ENCODE assay signal across 25 cellular contexts in the genomic region with DNA sequence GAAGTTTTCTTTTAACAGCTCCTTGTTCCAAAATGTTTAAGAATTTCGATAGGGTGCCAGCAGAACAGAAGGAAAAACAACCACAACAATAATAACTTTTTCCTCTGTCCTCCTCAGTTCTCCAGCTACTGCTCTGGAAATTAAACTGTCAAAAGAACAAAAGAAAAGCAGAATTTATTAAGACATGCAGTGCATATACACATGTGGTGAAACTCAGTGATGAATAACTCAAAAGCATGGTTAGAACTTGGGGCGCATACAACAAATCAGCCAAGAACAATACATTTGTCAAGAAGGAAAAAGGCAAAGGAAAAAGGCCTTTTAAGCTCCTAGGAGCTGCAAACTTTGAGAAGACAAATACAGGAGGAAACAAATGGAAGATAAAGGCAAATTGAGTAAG.
A peak's percentile ranks its signal among the peaks of the same experiment; 100 is the strongest.
DNase-seq lines count a peak whose midpoint lies in the region; ATAC-seq and TF ChIP-seq lines count a peak whose summit lies in the region.
"Had no signal": no experiment of that assay in that cellular context is flagged by ENCODE, and none has a peak within 500 bp of the region (broad histone marks: within the 10 kb centered on the region; RNA-seq: fewer than 3 reads in every experiment).

No MANE protein-coding gene starts in this region.

- H3K36me3 ChIP-seq in GM23338 (ENCODE audit: insufficient read depth) (no peaks in the 10 kb centered on the region), smooth muscle cell (ENCODE audit: low read depth) (no peaks in the 10 kb centered on the region), SK-N-SH (replicated peaks in 1 of 2; ENCODE audit: control insufficient read depth in 1 of 2, insufficient read depth in 2 of 2, low read length in 1 of 2) (no peaks in the 10 kb centered on the region)
- H3K36me3 ChIP-seq: SJCRH30 had no signal

- TF ChIP-seq EP300 in SK-N-SH (IDR thresholded peaks at IDR 0.05; ENCODE audit: borderline replicate concordance in 1 of 2, low read depth in 1 of 2, low read length in 1 of 2) = no peak

- CTCF ChIA-PET in WTC11 (lab: Charles Lee) (no interaction called here), SK-N-SH (lab: Yijun Ruan, JAX) (no interaction called here)

- H3K9me2 ChIP-seq in GM23338 (ENCODE audit: insufficient read depth) (no peaks in the 10 kb centered on the region), SK-N-SH (no peaks in the 10 kb centered on the region)

- H2AFZ ChIP-seq in GM23338 (no peak overlapping the region), smooth muscle cell (ENCODE audit: low read depth) (peak overlapping the region; percentile 75), SK-N-SH (ENCODE audit: low read depth) (no peak overlapping the region)

- ATAC-seq in GM23338 (no peak), WTC11 (no peak)
- ATAC-seq: PC-3, Right ventricle myocardium inferior had no signal

- no peak for TF ChIP-seq CTCF in GM23338 (conservative IDR thresholded peaks at IDR 0.05; ENCODE audit: low read depth in 2 of 2)
- no peak for TF ChIP-seq CTCF in WTC11 (IDR thresholded peaks at IDR 0.05)
- no peak for TF ChIP-seq CTCF in nephron (IDR thresholded peaks at IDR 0.05; ENCODE audit: unreplicated experiment in 3 of 3)
- no peak for TF ChIP-seq CTCF in smooth muscle cell (IDR thresholded peaks at IDR 0.05; ENCODE audit: borderline replicate concordance, insufficient read depth, poor library complexity, severe bottlenecking)
- no peak for TF ChIP-seq CTCF in SK-N-SH (IDR thresholded peaks at IDR 0.05)

- no peak for DNase-seq in GM23338 (ENCODE audit: low spot score)
- no peak for DNase-seq in WTC11 (ENCODE audit: low spot score)
- DNase-seq in smooth muscle cell (lab: John Stamatoyannopoulos, UW; ENCODE audit: unreplicated experiment) = no peak
- DNase-seq in RPMI8226 = no peak
- DNase-seq in SK-N-SH = no peak
- no peak for DNase-seq in NCI-H1930 (lab: John Stamatoyannopoulos, UW)
- DNase-seq: Calu3; CD8-positive, alpha-beta memory T cell; DMS79 treated with DMSO at 0.1 percent for 48 hours; KBM-7; MV-4-11; NCI-H1105; NCI-H1436 treated with DMSO at 0.1 percent for 48 hours; NCI-H187 treated with DMSO at 0.1 percent for 48 hours; NCI-H2107; NCI-H446; NCI-H526; NCI-H82; NK-92 treated with Interleukin-12 subunit alpha and Interleukin-12 subunit beta, amount 100 ng/mL, for 24 hours; PC-3; SJCRH30 had no signal

- WGBS in smooth muscle cell (ENCODE audit: low lambda C conversion rate) = 88% methylated on average over 2 of the region's 2 CpGs
- 22% methylated on average over 2 of the region's 2 CpGs for WGBS in SK-N-SH (ENCODE audit: low lambda C conversion rate)

- no peak overlapping the region for H3K9ac ChIP-seq in smooth muscle cell (ENCODE audit: low read depth)
- H3K9ac ChIP-seq in SK-N-SH = no peak overlapping the region

- no peaks in the 10 kb centered on the region for H3F3A ChIP-seq in GM23338 (replicated peaks; ENCODE audit: low read depth)
- H3F3A ChIP-seq in smooth muscle cell (ENCODE audit: low read depth) = no peaks in the 10 kb centered on the region
- H3F3A ChIP-seq in SK-N-SH (replicated peaks; ENCODE audit: insufficient read depth) = no peaks in the 10 kb centered on the region

- H3K4me1 ChIP-seq in GM23338 (ENCODE audit: insufficient read depth) = peaks cover 3% of the 10 kb centered on the region; the same call in 1 of the 2 replicates
- no peaks in the 10 kb centered on the region for H3K4me1 ChIP-seq in smooth muscle cell (ENCODE audit: low read depth)
- H3K4me1 ChIP-seq in SK-N-SH (ENCODE audit: control insufficient read depth in 1 of 2, insufficient read depth in 2 of 2, low read depth in 1 of 2, low read length in 1 of 2) = no peaks in the 10 kb centered on the region

- H3K4me3 Mint-ChIP-seq in GM23338 (no peak overlapping the region), WTC11 (no peak overlapping the region), nephron (no peak overlapping the region)
- H3K4me3 Mint-ChIP-seq: B cell; CD8-positive, alpha-beta memory T cell had no signal

- H3K4me1 Mint-ChIP-seq in GM23338 (peaks cover 15% of the 10 kb centered on the region), WTC11 (peaks cover 22% of the 10 kb centered on the region), nephron (peaks cover 22% of the 10 kb centered on the region)
- H3K4me1 Mint-ChIP-seq: B cell; CD8-positive, alpha-beta memory T cell had no signal

- H3K27me3 Mint-ChIP-seq in GM23338 (ENCODE audit: insufficient read depth, low read depth, poor library complexity) (no peaks in the 10 kb centered on the region), WTC11 (ENCODE audit: low read depth) (no peaks in the 10 kb centered on the region), nephron (ENCODE audit: low read depth) (no peaks in the 10 kb centered on the region)
- H3K27me3 Mint-ChIP-seq: B cell had no signal

- H3K9me3 ChIP-seq in smooth muscle cell (replicated peaks; ENCODE audit: low read depth) (no peaks in the 10 kb centered on the region), SK-N-SH (no peaks in the 10 kb centered on the region)

- H3K27me3 ChIP-seq in GM23338 (ENCODE audit: insufficient read depth) = no peaks in the 10 kb centered on the region
- no peaks in the 10 kb centered on the region for H3K27me3 ChIP-seq in smooth muscle cell (ENCODE audit: low read depth)
- H3K27me3 ChIP-seq in SK-N-SH (ENCODE audit: insufficient read depth) = no peaks in the 10 kb centered on the region
- H3K27me3 ChIP-seq: SJCRH30 had no signal

- H3K79me2 ChIP-seq in GM23338 (replicated peaks; ENCODE audit: insufficient read depth) = no peaks in the 10 kb centered on the region
- no peaks in the 10 kb centered on the region for H3K79me2 ChIP-seq in smooth muscle cell (ENCODE audit: low read depth)
- no peaks in the 10 kb centered on the region for H3K79me2 ChIP-seq in SK-N-SH (ENCODE audit: insufficient read depth)

- H4K20me1 ChIP-seq in GM23338 (replicated peaks; ENCODE audit: insufficient read depth) = no peaks in the 10 kb centered on the region
- H4K20me1 ChIP-seq in smooth muscle cell (ENCODE audit: low read depth) = no peaks in the 10 kb centered on the region
- H4K20me1 ChIP-seq in SK-N-SH (ENCODE audit: insufficient read depth) = no peaks in the 10 kb centered on the region

- peak overlapping the region; percentile 5; the same call in 1 of the 2 replicates for H3K4me2 ChIP-seq in GM23338
- no peak overlapping the region for H3K4me2 ChIP-seq in smooth muscle cell
- no peak overlapping the region for H3K4me2 ChIP-seq in SK-N-SH

- H3K36me3 Mint-ChIP-seq in GM23338 (ENCODE audit: low read depth) (0 out of 3 replicates have a peak, but pooled peaks cover 3% of the 10 kb centered on the region), WTC11 (peaks cover 3% of the 10 kb centered on the region), nephron (ENCODE audit: low read depth) (no peaks in the 10 kb centered on the region)
- H3K36me3 Mint-ChIP-seq: CD8-positive, alpha-beta memory T cell had no signal

- H3K27ac Mint-ChIP-seq in GM23338 = no peak overlapping the region
- peak overlapping the region; percentile 83 for H3K27ac Mint-ChIP-seq in WTC11
- peak overlapping the region; percentile 33 to 84 (median 81) for H3K27ac Mint-ChIP-seq in nephron
- H3K27ac Mint-ChIP-seq: B cell; CD8-positive, alpha-beta memory T cell had no signal

- TF ChIP-seq RAD21 in SK-N-SH (IDR thresholded peaks at IDR 0.05; ENCODE audit: low read length) = no peak

- H3K27ac ChIP-seq in GM23338 (ENCODE audit: low read depth) = peak overlapping the region; percentile 64
- no peak overlapping the region for H3K27ac ChIP-seq in smooth muscle cell (ENCODE audit: low read depth)
- no peak overlapping the region for H3K27ac ChIP-seq in SK-N-SH (ENCODE audit: low read depth in 2 of 2, low read length in 1 of 2)
- H3K27ac ChIP-seq: C4-2B, SJCRH30 had no signal

- H3K4me3 ChIP-seq in GM23338 (no peak overlapping the region), smooth muscle cell (no peak overlapping the region), SK-N-SH (ENCODE audit: low read depth in 2 of 2, low read length in 1 of 2) (no peak overlapping the region)
- H3K4me3 ChIP-seq: SJCRH30 had no signal

- POLR2A ChIA-PET in WTC11 (lab: Charles Lee) (no interaction called here), SK-N-SH (lab: Yijun Ruan, JAX) (no interaction called here)

- H3K9me3 Mint-ChIP-seq in GM23338 (no peaks in the 10 kb centered on the region), WTC11 (no peaks in the 10 kb centered on the region), nephron (peaks cover 11% of the 10 kb centered on the region)

TF ChIP-seq in WTC11, 78 proteins besides CTCF, POLR2A, EP300 and RAD21 (continues in another document):
- TF ChIP-seq ZNF416 (CRISPR knock-in tag; IDR thresholded peaks at IDR 0.05) = no peak
- TF ChIP-seq TEAD1 (CRISPR knock-in tag; IDR thresholded peaks at IDR 0.05) = no peak
- TF ChIP-seq, protein P1, sequence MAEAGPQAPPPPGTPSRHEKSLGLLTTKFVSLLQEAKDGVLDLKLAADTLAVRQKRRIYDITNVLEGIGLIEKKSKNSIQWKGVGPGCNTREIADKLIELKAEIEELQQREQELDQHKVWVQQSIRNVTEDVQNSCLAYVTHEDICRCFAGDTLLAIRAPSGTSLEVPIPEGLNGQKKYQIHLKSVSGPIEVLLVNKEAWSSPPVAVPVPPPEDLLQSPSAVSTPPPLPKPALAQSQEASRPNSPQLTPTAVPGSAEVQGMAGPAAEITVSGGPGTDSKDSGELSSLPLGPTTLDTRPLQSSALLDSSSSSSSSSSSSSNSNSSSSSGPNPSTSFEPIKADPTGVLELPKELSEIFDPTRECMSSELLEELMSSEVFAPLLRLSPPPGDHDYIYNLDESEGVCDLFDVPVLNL (CRISPR knock-in tag; IDR thresholded peaks at IDR 0.05; ENCODE audit: borderline replicate concordance, low read depth) = no peak
- TF ChIP-seq KAT7 (CRISPR knock-in tag; IDR thresholded peaks at IDR 0.05; ENCODE audit: borderline replicate concordance) = no peak
- no peak for TF ChIP-seq SOX15 (CRISPR knock-in tag; IDR thresholded peaks at IDR 0.05)
- no peak for TF ChIP-seq ZNF423 (CRISPR knock-in tag; IDR thresholded peaks at IDR 0.05)

TF ChIP-seq in SK-N-SH, 30 proteins besides CTCF, POLR2A, EP300 and RAD21 (continues in another document):
- TF ChIP-seq TEAD4 (IDR thresholded peaks at IDR 0.05; ENCODE audit: borderline replicate concordance, insufficient read depth) (no peak), CHD2 (IDR thresholded peaks at IDR 0.05; ENCODE audit: low read length, partially characterized antibody) (no peak), EZH2phosphoT487 (IDR thresholded peaks at IDR 0.05; ENCODE audit: borderline replicate concordance, low read depth) (no peak), GATA2 (CRISPR knock-in tag; IDR thresholded peaks at IDR 0.05) (no peak), YY1 (IDR thresholded peaks at IDR 0.05; ENCODE audit: low read depth) (no peak)
- TF ChIP-seq, protein P2, sequence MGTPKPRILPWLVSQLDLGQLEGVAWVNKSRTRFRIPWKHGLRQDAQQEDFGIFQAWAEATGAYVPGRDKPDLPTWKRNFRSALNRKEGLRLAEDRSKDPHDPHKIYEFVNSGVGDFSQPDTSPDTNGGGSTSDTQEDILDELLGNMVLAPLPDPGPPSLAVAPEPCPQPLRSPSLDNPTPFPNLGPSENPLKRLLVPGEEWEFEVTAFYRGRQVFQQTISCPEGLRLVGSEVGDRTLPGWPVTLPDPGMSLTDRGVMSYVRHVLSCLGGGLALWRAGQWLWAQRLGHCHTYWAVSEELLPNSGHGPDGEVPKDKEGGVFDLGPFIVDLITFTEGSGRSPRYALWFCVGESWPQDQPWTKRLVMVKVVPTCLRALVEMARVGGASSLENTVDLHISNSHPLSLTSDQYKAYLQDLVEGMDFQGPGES (IDR thresholded peaks at IDR 0.05; ENCODE audit: low read depth, low read length) = no peak
